In genomic region chr18:3186678-3187658, GRCh38 we compare ENCODE assay signal across 14 cellular contexts. TPM values are rescaled to one million over a fixed set of nuclear protein-coding genes. Genes with fewer than 3 reads are reported as not detected.
DNase-seq lines count a peak whose midpoint lies in the region; FAIRE-seq and TF ChIP-seq lines count a peak whose summit lies in the region.
"Had no signal": no experiment of that assay in that cellular context is flagged by ENCODE, and none has a peak within 500 bp of the region (broad histone marks: within the 10 kb centered on the region; RNA-seq: fewer than 3 reads in every experiment).

No MANE protein-coding gene starts in this region.

- no peaks in the 10 kb centered on the region for H3K4me1 ChIP-seq in small intestine (ENCODE audit: control insufficient read depth in 2 of 2, insufficient read depth in 1 of 2, low read depth in 1 of 2, low read length in 1 of 2)
- H3K4me1 ChIP-seq: SJSA1, vagina had no signal

- no peak overlapping the region for H3K27ac ChIP-seq in small intestine (ENCODE audit: low read depth in 1 of 2, low read length in 1 of 2)
- H3K27ac ChIP-seq: gastroesophageal sphincter, SJSA1, vagina had no signal

- WGBS in small intestine, 3 donors = 63 to 69% (median 66%) methylated on average over 8 of the region's 8 CpGs

- H3K27me3 ChIP-seq in bronchial epithelial cell (ENCODE audit: control insufficient read depth, insufficient read depth, low read length) = no peaks in the 10 kb centered on the region
- H3K27me3 ChIP-seq in small intestine (ENCODE audit: control insufficient read depth in 2 of 2, insufficient read depth in 2 of 2, low read length in 2 of 2) = no peaks in the 10 kb centered on the region
- H3K27me3 ChIP-seq: gastroesophageal sphincter, SJSA1, vagina had no signal

- no peaks in the 10 kb centered on the region for H3K9me3 ChIP-seq in small intestine (ENCODE audit: control insufficient read depth, low read depth)
- H3K9me3 ChIP-seq: gastroesophageal sphincter, SJSA1, vagina had no signal

- no peak for TF ChIP-seq CTCF in bronchial epithelial cell (IDR thresholded peaks at IDR 0.05; ENCODE audit: insufficient read depth, low read length, severe bottlenecking)

- peak; percentile 12 for DNase-seq in SKM-1 treated with dmso at 0.1 percent for 144 hours (lab: John Stamatoyannopoulos, UW; ENCODE audit: unreplicated experiment)
- no peak for DNase-seq in SKM-1 (lab: John Stamatoyannopoulos, UW; ENCODE audit: unreplicated experiment)
- DNase-seq in NCI-H226 = peak; percentile 36
- peak; percentile 12 for DNase-seq in bronchial epithelial cell (ENCODE audit: low read depth)
- DNase-seq in small intestine = peak; percentile 57
- no peak for DNase-seq in NCI-H187 (lab: John Stamatoyannopoulos, UW)
- DNase-seq in T-helper 9 cell = no peak
- no peak for DNase-seq in activated naive CD4-positive, alpha-beta T cell (lab: John Stamatoyannopoulos, UW)
- DNase-seq: activated CD4-positive, alpha-beta T cell treated with anti-CD3 and anti-CD28 coated beads, Interleukin-2, amount 50 U/mL, for 4 hours; NCI-H510A; stimulated activated CD8-positive, alpha-beta memory T cell treated with anti-CD3 and anti-CD28 coated beads, Interleukin-4, amount 100 ng/mL, for 48 hours had no signal

- FAIRE-seq in bronchial epithelial cell (lab: Jason Lieb, UNC) (no peak), small intestine (lab: Jason Lieb, UNC) (no peak)

- H3K4me3 ChIP-seq in bronchial epithelial cell (ENCODE audit: low read depth, low read length) (no peak overlapping the region), small intestine (ENCODE audit: low read depth in 1 of 2, low read length in 2 of 2) (no peak overlapping the region)
- H3K4me3 ChIP-seq: gastroesophageal sphincter, SJSA1, vagina had no signal

- no peaks in the 10 kb centered on the region for H3K36me3 ChIP-seq in bronchial epithelial cell (ENCODE audit: control insufficient read depth, insufficient read depth, low read length)
- no peaks in the 10 kb centered on the region for H3K36me3 ChIP-seq in small intestine (ENCODE audit: control insufficient read depth in 2 of 2, insufficient read depth in 2 of 2, low read length in 2 of 2)
- H3K36me3 ChIP-seq: SJSA1, vagina had no signal

RNA-seq across cellular contexts. Expression of gene MYOM1, which starts 32.8 kb away (rescaled TPM):
- 0.26 and 0.38 TPM in 2 replicates for total RNA-seq in bronchial epithelial cell
- polyA plus RNA-seq in small intestine = 1 to 10 TPM; 1.5 to 2.9 (median 2.7) TPM
- total RNA-seq: SJSA1 had no signal

Comparison
In these comparisons a context has a peak if more than half of its experiments do, and no peak if none do; other contexts are left out.
1. DNase-seq: peak in SKM-1 treated with dmso at 0.1 percent for 144 hours (single experiment), NCI-H226 (single experiment), bronchial epithelial cell (single experiment) and small intestine (single experiment); none in SKM-1 (single experiment), NCI-H187 (0 of 2), T-helper 9 cell (single experiment) and activated naive CD4-positive, alpha-beta T cell (0 of 4).